In the genomic region with DNA sequence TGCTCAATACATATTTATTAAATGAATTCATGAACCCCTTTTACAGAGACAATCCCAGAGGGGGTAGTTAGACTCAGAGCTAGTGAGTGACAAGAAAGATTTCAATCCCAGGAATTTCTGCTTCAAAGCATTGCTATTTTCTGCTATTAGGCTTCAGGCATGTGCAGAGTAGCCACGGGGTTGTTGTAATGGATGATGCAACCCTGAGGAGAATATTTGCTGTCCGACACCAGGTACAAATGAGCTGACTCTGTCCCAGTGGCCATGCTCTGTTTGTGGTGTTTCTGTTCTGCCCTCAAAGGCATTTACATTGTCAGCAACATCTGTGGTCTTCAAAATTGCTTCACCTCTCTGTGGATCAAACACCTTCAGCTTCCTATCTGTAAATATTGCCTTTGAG, we compare ENCODE assay signal across 14 cellular contexts.
A peak's percentile ranks its signal among the peaks of the same experiment; 100 is the strongest.
DNase-seq lines count a peak whose midpoint lies in the region; ATAC-seq lines count a peak whose summit lies in the region.
"Had no signal": no experiment of that assay in that cellular context is flagged by ENCODE, and none has a peak within 500 bp of the region (broad histone marks: within the 10 kb centered on the region; RNA-seq: fewer than 3 reads in every experiment).

No MANE protein-coding gene starts in this region.

- ATAC-seq in GM18498 (IDR thresholded peaks at IDR 0.05; ENCODE audit: unreplicated experiment): no peak

- DNase-seq in DMS53 (lab: John Stamatoyannopoulos, UW) (peak; percentile 48), DMS53 treated with DMSO at 0.1 percent for 48 hours (lab: John Stamatoyannopoulos, UW; ENCODE audit: unreplicated experiment) (no peak), SW480 (ENCODE audit: low spot score) (peak; percentile 66), iris pigment epithelial cell (ENCODE audit: low read depth) (peak; percentile 6), renal cortical epithelial cell (ENCODE audit: low read depth) (peak; percentile 63), NCI-H1694 treated with DMSO at 0.1 percent for 48 hours (lab: John Stamatoyannopoulos, UW) (no peak)
- DNase-seq in activated CD4-positive, alpha-beta T cell treated with anti-CD3 and anti-CD28 coated beads for 1 hour: no peak
- DNase-seq: KBM-7, NCI-H1048, NCI-H1436 treated with DMSO at 0.1 percent for 48 hours, NCI-H2081 treated with DMSO at 0.1 percent for 48 hours, NCI-H524 treated with DMSO at 0.1 percent for 48 hours, SIG-M5 had no signal

Comparison
In these comparisons a context has a peak if more than half of its experiments do, and no peak if none do; other contexts are left out.
1. DNase-seq: peak in DMS53 (single experiment), SW480 (single experiment), iris pigment epithelial cell (single experiment) and renal cortical epithelial cell (single experiment); none in DMS53 treated with DMSO at 0.1 percent for 48 hours (single experiment), NCI-H1694 treated with DMSO at 0.1 percent for 48 hours (single experiment) and activated CD4-positive, alpha-beta T cell treated with anti-CD3 and anti-CD28 coated beads for 1 hour (single experiment).